In genomic region chr5:109927639-109928038, GRCh38 we compare ENCODE assay signal across 2 cellular contexts.
TF ChIP-seq lines count a peak whose summit lies in the region.

No MANE protein-coding gene starts in this region.

TF ChIP-seq in HepG2, 621 proteins besides CTCF, POLR2A, EP300 and RAD21 (continued from another document):
- TF ChIP-seq TRAFD1 (CRISPR knock-in tag; IDR thresholded peaks at IDR 0.05; ENCODE audit: borderline replicate concordance) (no peak), MAZ (IDR thresholded peaks at IDR 0.05; ENCODE audit: borderline replicate concordance, low read depth, low read length) (no peak), MAZ (CRISPR knock-in tag; IDR thresholded peaks at IDR 0.05; ENCODE audit: low read depth) (no peak), ZNF20 (CRISPR knock-in tag; IDR thresholded peaks at IDR 0.05) (no peak), ZNF510 (CRISPR knock-in tag; IDR thresholded peaks at IDR 0.05; ENCODE audit: low read depth) (no peak)

TF ChIP-seq in GM23338, 12 proteins besides CTCF, POLR2A, EP300 and RAD21 (continued from another document):
- TF ChIP-seq ZNF462 (CRISPR knock-in tag; IDR thresholded peaks at IDR 0.05): no peak
